Comparison of ENCODE assay signal across 23 cellular contexts in genomic region chr6:122214605-122215318, GRCh38.
"Had no signal": no experiment of that assay in that cellular context is flagged by ENCODE, and none has a peak within 500 bp of the region (broad histone marks: within the 10 kb centered on the region; RNA-seq: fewer than 3 reads in every experiment).

No MANE protein-coding gene starts in this region.

- H3K9me3 Mint-ChIP-seq: endodermal cell, memory B cell, mesothelial cell of epicardium had no signal

- FAIRE-seq: kidney, small intestine had no signal

- H3K4me1 Mint-ChIP-seq: endodermal cell; memory B cell; stimulated activated effector memory CD8-positive, alpha-beta T cell treated with anti-CD3 and anti-CD28 coated beads, Interleukin-12 subunit alpha, Interleukin-12 subunit beta, amount 100 ng/mL, for 72 hours had no signal

- H3K4me2 ChIP-seq: hepatocyte had no signal

- H3K27me3 Mint-ChIP-seq: memory B cell; natural killer cell treated with Interleukin-12 subunit alpha and Interleukin-12 subunit beta and Interleukin-15 and Interleukin-18, amount 100 ng/mL, for 72 hours had no signal

- H2AFZ ChIP-seq: hepatocyte had no signal

- H3K36me3 ChIP-seq: left ventricle myocardium inferior, lower lobe of right lung, right atrium auricular region, sigmoid colon, suprapubic skin, tibial artery, upper lobe of left lung, uterus had no signal

- H3K9me3 ChIP-seq: left ventricle myocardium inferior, lower lobe of right lung, right atrium auricular region, sigmoid colon, suprapubic skin, tibial artery, upper lobe of left lung, uterus had no signal

- H3K36me3 Mint-ChIP-seq: memory B cell; mesothelial cell of epicardium; natural killer cell treated with Interleukin-12 subunit alpha and Interleukin-12 subunit beta and Interleukin-15 and Interleukin-18, amount 100 ng/mL, for 72 hours; stimulated activated effector memory CD8-positive, alpha-beta T cell treated with anti-CD3 and anti-CD28 coated beads, Interleukin-12 subunit alpha, Interleukin-12 subunit beta, amount 100 ng/mL, for 72 hours had no signal

- H3K27me3 ChIP-seq: hepatocyte, right atrium auricular region, sigmoid colon, suprapubic skin, tibial artery, upper lobe of left lung, uterus had no signal

- H3K27ac ChIP-seq: coronary artery, hepatocyte, left ventricle myocardium inferior, lower lobe of right lung, right atrium auricular region, sigmoid colon, suprapubic skin, upper lobe of left lung, uterus had no signal

- H3K4me3 ChIP-seq: coronary artery, hepatocyte, left ventricle myocardium inferior, lower lobe of right lung, right atrium auricular region, sigmoid colon, suprapubic skin, tibial artery, upper lobe of left lung, uterus had no signal

- H3K4me1 ChIP-seq: left ventricle myocardium inferior, lower lobe of right lung, right atrium auricular region, sigmoid colon, suprapubic skin, upper lobe of left lung, uterus had no signal

- H3K4me3 Mint-ChIP-seq: endodermal cell; memory B cell; mesothelial cell of epicardium; natural killer cell treated with Interleukin-12 subunit alpha and Interleukin-12 subunit beta and Interleukin-15 and Interleukin-18, amount 100 ng/mL, for 72 hours; stimulated activated effector memory CD8-positive, alpha-beta T cell treated with anti-CD3 and anti-CD28 coated beads, Interleukin-12 subunit alpha, Interleukin-12 subunit beta, amount 100 ng/mL, for 72 hours had no signal

- H3K27ac Mint-ChIP-seq: endodermal cell; memory B cell; mesothelial cell of epicardium; natural killer cell treated with Interleukin-12 subunit alpha and Interleukin-12 subunit beta and Interleukin-15 and Interleukin-18, amount 100 ng/mL, for 72 hours; stimulated activated effector memory CD8-positive, alpha-beta T cell treated with anti-CD3 and anti-CD28 coated beads, Interleukin-12 subunit alpha, Interleukin-12 subunit beta, amount 100 ng/mL, for 72 hours had no signal

- DNase-seq: central memory CD4-positive, alpha-beta T cell; effector CD4-positive, alpha-beta T cell; endodermal cell; left cardiac atrium; left ventricle myocardium inferior; lower lobe of right lung; sigmoid colon; small intestine; stimulated activated CD4-positive, alpha-beta T cell treated with anti-CD3 and anti-CD28 coated beads, Interleukin-2, amount 100 ng/mL, for 48 hours; stimulated activated CD8-positive, alpha-beta memory T cell treated with anti-CD3 and anti-CD28 coated beads, Interleukin-4, amount 100 ng/mL, for 48 hours; stimulated activated naive CD8-positive, alpha-beta T cell treated with anti-CD3 and anti-CD28 coated beads, Interleukin-15, Interleukin-2, amounts not matched to agents 100 U/mL and 50 U/mL, for 24 hours; tibial artery; uterus had no signal
